In genomic region chr3:161443921-161444457, GRCh38 we compare ENCODE assay signal across 26 cellular contexts. TPM values are rescaled to one million over a fixed set of nuclear protein-coding genes. Genes with fewer than 3 reads are reported as not detected.
"Had no signal": no experiment of that assay in that cellular context is flagged by ENCODE, and none has a peak within 500 bp of the region (broad histone marks: within the 10 kb centered on the region; RNA-seq: fewer than 3 reads in every experiment).

No MANE protein-coding gene starts in this region.

- H3K27ac ChIP-seq: adrenal gland, ascending aorta, colonic mucosa, esophagus muscularis mucosa, gastrocnemius medialis, parathyroid adenoma, skin epidermis, stomach, suprapubic skin, tibial nerve had no signal

- H3K4me1 Mint-ChIP-seq: central memory CD8-positive, alpha-beta T cell; memory B cell; nephron; stimulated activated effector memory CD8-positive, alpha-beta T cell treated with anti-CD3 and anti-CD28 coated beads, Interleukin-12 subunit alpha, Interleukin-12 subunit beta, amount 100 ng/mL, for 72 hours had no signal

- H3K27me3 ChIP-seq: adrenal gland, ascending aorta, colonic mucosa, dorsolateral prefrontal cortex, esophagus muscularis mucosa, gastrocnemius medialis, stomach, suprapubic skin, tibial nerve had no signal

- H3K27ac Mint-ChIP-seq: activated naive CD8-positive, alpha-beta T cell; effector memory CD8-positive, alpha-beta T cell; memory B cell; nephron; stimulated activated effector memory CD8-positive, alpha-beta T cell treated with anti-CD3 and anti-CD28 coated beads, Interleukin-12 subunit alpha, Interleukin-12 subunit beta, amount 100 ng/mL, for 72 hours had no signal

- FAIRE-seq: endothelial cell of umbilical vein had no signal

- H3K36me3 Mint-ChIP-seq: memory B cell; stimulated activated effector memory CD8-positive, alpha-beta T cell treated with anti-CD3 and anti-CD28 coated beads, Interleukin-12 subunit alpha, Interleukin-12 subunit beta, amount 100 ng/mL, for 72 hours had no signal

- H3K9me3 ChIP-seq: adrenal gland, ascending aorta, colonic mucosa, esophagus muscularis mucosa, gastrocnemius medialis, stomach, suprapubic skin, tibial nerve had no signal

- H3K36me3 ChIP-seq: adrenal gland, ascending aorta, colonic mucosa, esophagus muscularis mucosa, gastrocnemius medialis, stomach, suprapubic skin, tibial nerve had no signal

- H3K27me3 Mint-ChIP-seq: activated naive CD8-positive, alpha-beta T cell; memory B cell had no signal

- H3K4me3 ChIP-seq: adrenal gland, ascending aorta, colonic mucosa, dorsolateral prefrontal cortex, esophagus muscularis mucosa, gastrocnemius medialis, skin epidermis, stomach, suprapubic skin, tibial nerve had no signal

- DNase-seq: activated T-cell treated with anti-CD3 and anti-CD28 coated beads, Interleukin-2, amount 50 U/mL, for 1 hour; adrenal gland; colonic mucosa; dorsolateral prefrontal cortex; effector memory CD8-positive, alpha-beta T cell; gastrocnemius medialis; hippocampal formation; left ventricle myocardium superior; right cardiac atrium; stimulated activated CD4-positive, alpha-beta T cell treated with anti-CD3 and anti-CD28 coated beads, Interleukin-1b, Interleukin-23, amount 100 ng/mL, for 48 hours; stomach; T-helper 9 cell had no signal

- H3K4me3 Mint-ChIP-seq: activated naive CD8-positive, alpha-beta T cell; central memory CD8-positive, alpha-beta T cell; effector memory CD8-positive, alpha-beta T cell; memory B cell; nephron; stimulated activated effector memory CD8-positive, alpha-beta T cell treated with anti-CD3 and anti-CD28 coated beads, Interleukin-12 subunit alpha, Interleukin-12 subunit beta, amount 100 ng/mL, for 72 hours had no signal

- ATAC-seq: effector memory CD8-positive, alpha-beta T cell; gastrocnemius medialis; left ventricle myocardium superior; right cardiac atrium; stimulated activated effector memory CD8-positive, alpha-beta T cell treated with anti-CD3 and anti-CD28 coated beads, Interleukin-12 subunit alpha, Interleukin-12 subunit beta, amount 100 ng/mL, for 72 hours had no signal

- H3K4me1 ChIP-seq: adrenal gland, ascending aorta, colonic mucosa, esophagus muscularis mucosa, gastrocnemius medialis, parathyroid adenoma, stomach, suprapubic skin had no signal

- H3K9me3 Mint-ChIP-seq: central memory CD8-positive, alpha-beta T cell; effector memory CD8-positive, alpha-beta T cell; nephron had no signal

RNA-seq across cellular contexts. Expression of gene OTOL1, which starts 52.6 kb away (rescaled TPM):
- total RNA-seq: adrenal gland, ascending aorta, colonic mucosa, endothelial cell of umbilical vein, esophagus muscularis mucosa, gastrocnemius medialis, left ventricle myocardium superior, pulmonary artery endothelial cell, right cardiac atrium, stomach, suprapubic skin, tibial nerve, urinary bladder had no signal
